8 cellular contexts compared by ENCODE assay signal in genomic region chr19:49638360-49638759, GRCh38. TPM values are rescaled to one million over a fixed set of nuclear protein-coding genes. Genes with fewer than 3 reads are reported as not detected.
A peak's percentile ranks its signal among the peaks of the same experiment; 100 is the strongest.
DNase-seq lines count a peak whose midpoint lies in the region; ATAC-seq lines count a peak whose summit lies in the region.

No MANE protein-coding gene starts in this region.

- H3K27me3 Mint-ChIP-seq in naive thymus-derived CD4-positive, alpha-beta T cell, result peaks cover 0 to 6% (median 0%) of the 10 kb centered on the region in 5 donors

- H3K9me3 ChIP-seq in MG63 (no peaks in the 10 kb centered on the region), duodenal mucosa (ENCODE audit: control insufficient read depth in 1 of 2, low read length in 2 of 2) (peaks cover 0 to 2% of the 10 kb centered on the region in 2 donors)
- no peaks in the 10 kb centered on the region for H3K9me3 ChIP-seq in naive thymus-derived CD4-positive, alpha-beta T cell (ENCODE audit: control insufficient read depth in 2 of 3, low read length in 3 of 3)

- H3K9me3 Mint-ChIP-seq in naive thymus-derived CD4-positive, alpha-beta T cell, result peaks cover 0 to 2% (median 0%) of the 10 kb centered on the region in 11 donors

- CTCF ChIA-PET in naive thymus-derived CD4-positive, alpha-beta T cell (lab: Charles Lee), result no interaction called here

- peak overlapping the region; percentile 41 for H3K27ac ChIP-seq in duodenal mucosa (ENCODE audit: low read depth, low read length)
- H3K27ac ChIP-seq in naive thymus-derived CD4-positive, alpha-beta T cell (ENCODE audit: low read depth, low read length), result peak overlapping the region; percentile 41

- H3K36me3 Mint-ChIP-seq in naive thymus-derived CD4-positive, alpha-beta T cell, result peaks cover 0 to 2% (median 0%) of the 10 kb centered on the region in 5 donors

- H3K9ac ChIP-seq in duodenal mucosa (ENCODE audit: low read depth in 1 of 2, low read length in 2 of 2), result peak overlapping the region; percentile 20 to 58

- DNase-seq in AG20443 (ENCODE audit: low spot score), result peak; percentile 34
- peak; percentile 53 for DNase-seq in MG63
- DNase-seq in naive thymus-derived CD4-positive, alpha-beta T cell, result no peak
- no peak for DNase-seq in putamen (ENCODE audit: low spot score)
- no peak for DNase-seq in activated CD4-positive, alpha-beta T cell treated with anti-CD3 and anti-CD28 coated beads for 4 hours

- H3K4me3 ChIP-seq in MG63, result peak overlapping the region; percentile 31
- H3K4me3 ChIP-seq in duodenal mucosa (ENCODE audit: low read depth in 1 of 2, low read length in 2 of 2), result peak overlapping the region; percentile 34 to 52
- H3K4me3 ChIP-seq in naive thymus-derived CD4-positive, alpha-beta T cell (ENCODE audit: low read length), result no peak overlapping the region

- H3K27ac Mint-ChIP-seq in naive thymus-derived CD4-positive, alpha-beta T cell, result peak overlapping the region; percentile 68 to 96 (median 86)

- POLR2A ChIA-PET in naive thymus-derived CD4-positive, alpha-beta T cell (lab: Charles Lee), result interaction anchor here (1.2 to 1.9 kb wide), 3 partner anchors 22 to 48 kb away, joined by 3 to 5 read pairs (median 4); partner anchors contain the start of gene PRR12

- H3K36me3 ChIP-seq in MG63 (peaks cover 10% of the 10 kb centered on the region), duodenal mucosa (ENCODE audit: control insufficient read depth in 1 of 2, insufficient read depth in 2 of 2, low read length in 2 of 2) (no peaks in the 10 kb centered on the region)
- H3K36me3 ChIP-seq in naive thymus-derived CD4-positive, alpha-beta T cell (ENCODE audit: control insufficient read depth in 2 of 3, insufficient read depth in 3 of 3, low read length in 3 of 3), result peaks cover 0 to 4% (median 0%) of the 10 kb centered on the region in 3 experiments

- H3K4me1 ChIP-seq in duodenal mucosa (ENCODE audit: control insufficient read depth in 1 of 2, insufficient read depth in 2 of 2, low read length in 2 of 2), result peaks cover 27 to 29% of the 10 kb centered on the region in 2 donors
- H3K4me1 ChIP-seq in naive thymus-derived CD4-positive, alpha-beta T cell (ENCODE audit: control insufficient read depth in 2 of 2, insufficient read depth in 2 of 2, low read length in 2 of 2), result peaks cover 25 to 36% of the 10 kb centered on the region in 2 donors

- peak overlapping the region; percentile 34 to 96 (median 82) for H3K4me3 Mint-ChIP-seq in naive thymus-derived CD4-positive, alpha-beta T cell

- ATAC-seq in naive thymus-derived CD4-positive, alpha-beta T cell, result no peak
- ATAC-seq in HG02884 (IDR thresholded peaks at IDR 0.05; ENCODE audit: unreplicated experiment), result no peak
- no peak for ATAC-seq in activated CD4-positive, CD25-positive, alpha-beta regulatory T cell treated with anti-CD3 and anti-CD28 coated beads, Interleukin-2, amount 50 U/mL, for 24 hours

- no peaks in the 10 kb centered on the region for H3K27me3 ChIP-seq in MG63
- H3K27me3 ChIP-seq in duodenal mucosa (ENCODE audit: control insufficient read depth in 1 of 2, insufficient read depth in 2 of 2, low read length in 2 of 2), result no peaks in the 10 kb centered on the region
- H3K27me3 ChIP-seq in naive thymus-derived CD4-positive, alpha-beta T cell (ENCODE audit: control insufficient read depth in 2 of 2, insufficient read depth in 2 of 2, low read length in 2 of 2), result no peaks in the 10 kb centered on the region

- intact Hi-C loops in naive thymus-derived CD4-positive, alpha-beta T cell (cut with micrococcal nuclease), result no loop called here

- peaks cover 39 to 53% (median 45%) of the 10 kb centered on the region in 7 donors for H3K4me1 Mint-ChIP-seq in naive thymus-derived CD4-positive, alpha-beta T cell

RNA-seq across cellular contexts. Expression of gene RRAS, which starts 1.6 kb away (rescaled TPM):
- total RNA-seq in MG63 (2014; rRNA removed; shearing (Covaris generic); ENCODE audit: low replicate concordance), result 66.4 and 72.7 TPM in 2 replicates
- 10 to 100 TPM; 11.0 to 18.6 (median 13.8) TPM for total RNA-seq in naive thymus-derived CD4-positive, alpha-beta T cell
- polyA plus RNA-seq in naive thymus-derived CD4-positive, alpha-beta T cell, result 10 to 100 TPM; 31.8 to 37.0 TPM

RNA-seq across cellular contexts. Expression of gene SCAF1, which starts 3.6 kb away (rescaled TPM):
- 13.4 and 22.7 TPM in 2 replicates for total RNA-seq in MG63 (2014; rRNA removed; shearing (Covaris generic); ENCODE audit: low replicate concordance)
- 10 to 100 TPM; 35.0 to 74.9 (median 48.8) TPM for total RNA-seq in naive thymus-derived CD4-positive, alpha-beta T cell
- polyA plus RNA-seq in naive thymus-derived CD4-positive, alpha-beta T cell, result 1 to 10 TPM; 1.4 to 3.7 TPM

RNA-seq across cellular contexts. Expression of gene IRF3, which starts 27.3 kb away (rescaled TPM):
- 64.1 and 104 TPM in 2 replicates for total RNA-seq in MG63 (2014; rRNA removed; shearing (Covaris generic); ENCODE audit: low replicate concordance)
- total RNA-seq in naive thymus-derived CD4-positive, alpha-beta T cell, result 100 to 1,000 TPM; 176 to 346 (median 212) TPM
- 10 to 100 TPM; 55.5 to 80.7 TPM for polyA plus RNA-seq in naive thymus-derived CD4-positive, alpha-beta T cell

RNA-seq across cellular contexts. Expression of gene BCL2L12, which starts 27.4 kb away (rescaled TPM):
- 3.0 TPM in 1 of 2 replicates, not detected in the other for total RNA-seq in MG63 (2014; rRNA removed; shearing (Covaris generic); ENCODE audit: low replicate concordance)
- 10 to 100 TPM; 11.3 to 57.2 (median 22.6) TPM for total RNA-seq in naive thymus-derived CD4-positive, alpha-beta T cell
- 10 to 100 TPM; 11.4 to 14.8 TPM for polyA plus RNA-seq in naive thymus-derived CD4-positive, alpha-beta T cell

RNA-seq across cellular contexts. Expression of gene PRMT1, which starts 38.7 kb away (rescaled TPM):
- 705 and 777 TPM in 2 replicates for total RNA-seq in MG63 (2014; rRNA removed; shearing (Covaris generic); ENCODE audit: low replicate concordance)
- 100 to 1,000 TPM in 1 of 5 experiments, 10 to 100 TPM in 4; 73.1 to 169 (median 95.3) TPM for total RNA-seq in naive thymus-derived CD4-positive, alpha-beta T cell
- 100 to 1,000 TPM; 126 to 145 TPM for polyA plus RNA-seq in naive thymus-derived CD4-positive, alpha-beta T cell

Comparison
In these comparisons a context has a peak if more than half of its experiments do, and no peak if none do; other contexts are left out.
1. DNase-seq: peak in AG20443 (single experiment) and MG63 (single experiment); none in naive thymus-derived CD4-positive, alpha-beta T cell (0 of 9), putamen (single experiment) and activated CD4-positive, alpha-beta T cell treated with anti-CD3 and anti-CD28 coated beads for 4 hours (0 of 2).